ENCODE assay signal across 20 cellular contexts in genomic region chr1:176211395-176212165, GRCh38. TPM values are rescaled to one million over a fixed set of nuclear protein-coding genes. Genes with fewer than 3 reads are reported as not detected.
DNase-seq lines count a peak whose midpoint lies in the region; ATAC-seq and TF ChIP-seq lines count a peak whose summit lies in the region.
"Had no signal": no experiment of that assay in that cellular context is flagged by ENCODE, and none has a peak within 500 bp of the region (broad histone marks: within the 10 kb centered on the region; RNA-seq: fewer than 3 reads in every experiment).

No MANE protein-coding gene starts in this region.

- no peak overlapping the region for H3K4ac ChIP-seq in IMR-90 (ENCODE audit: low read depth, low read length)

- no peak overlapping the region for H2BK15ac ChIP-seq in IMR-90 (ENCODE audit: low read depth, low read length)

- H3K79me1 ChIP-seq in IMR-90 (ENCODE audit: low read depth in 1 of 2, low read length in 2 of 2): peaks cover 3 to 7% of the 10 kb centered on the region in 2 experiments; a peak in 2 of 4 replicates

- H3K9ac ChIP-seq in IMR-90 (ENCODE audit: low read depth, low read length): no peak overlapping the region

- H3K14ac ChIP-seq in IMR-90 (replicated peaks; ENCODE audit: low read depth, low read length): no peak overlapping the region

- H3K4me1 Mint-ChIP-seq in activated CD8-positive, alpha-beta T cell treated with anti-CD3 and anti-CD28 coated beads, Interleukin-2, amount 10 ng/mL, durations not matched to agents 7 days and 5 days (ENCODE audit: low read depth): no peaks in the 10 kb centered on the region

- no peak overlapping the region for H2AK5ac ChIP-seq in IMR-90 (ENCODE audit: low read depth, low read length)

- H3K4me1 ChIP-seq in IMR-90 (ENCODE audit: control insufficient read depth, insufficient read depth, low read length) (peaks cover 2% of the 10 kb centered on the region; the same call in 1 of the 2 replicates), transverse colon (peaks cover 0 to 17% (median 5%) of the 10 kb centered on the region in 4 donors)

- H3K27me3 Mint-ChIP-seq in activated CD8-positive, alpha-beta T cell treated with anti-CD3 and anti-CD28 coated beads, Interleukin-2, amount 10 ng/mL, durations not matched to agents 7 days and 5 days (ENCODE audit: low read depth): peaks cover 4% of the 10 kb centered on the region

- H3K4me3 ChIP-seq in IMR-90 (ENCODE audit: insufficient read depth, low read depth, low read length) (no peak overlapping the region), epithelial cell of esophagus (ENCODE audit: low read length) (no peak overlapping the region), transverse colon (no peak overlapping the region)
- H3K4me3 ChIP-seq: GM23338, upper lobe of right lung had no signal

- no peak overlapping the region for H4K91ac ChIP-seq in IMR-90 (ENCODE audit: insufficient read depth, low read depth, low read length)

- H3K27ac Mint-ChIP-seq in activated CD8-positive, alpha-beta T cell treated with anti-CD3 and anti-CD28 coated beads, Interleukin-2, amount 10 ng/mL, durations not matched to agents 7 days and 5 days: no peak overlapping the region
- H3K27ac Mint-ChIP-seq: activated CD4-positive, alpha-beta memory T cell treated with anti-CD3 and anti-CD28 coated beads, Interleukin-2, amount 10 ng/mL, durations not matched to agents 7 days and 5 days; activated naive CD8-positive, alpha-beta T cell; B cell; GM23338; memory B cell; stimulated activated naive CD8-positive, alpha-beta T cell treated with anti-CD3 and anti-CD28 coated beads, Interleukin-15, amount 100 ng/mL, for 72 hours had no signal

- dilution Hi-C loops in IMR-90 (cut with HindIII; ENCODE audit: low sequenced_read_pairs, unreplicated experiment): no loop called here

- TF ChIP-seq RAD21 in IMR-90 (IDR thresholded peaks at IDR 0.05; ENCODE audit: low read length): no peak

- no peak overlapping the region for H2BK20ac ChIP-seq in IMR-90 (ENCODE audit: low read depth, low read length)

- TF ChIP-seq EP300 in transverse colon (IDR thresholded peaks at IDR 0.05; ENCODE audit: low read depth): no peak

- in situ Hi-C loops in IMR-90 (cut with MboI; ENCODE audit: low sequenced_read_pairs) (no loop called here), transverse colon (cut with MboI; ENCODE audit: low pct_ligation_motif_present in 1 of 4, low pct_unique_long_range_greater_than_20kb in 1 of 4, low sequenced_read_pairs in 3 of 4) (no loop called here)

- intact Hi-C loops in IMR-90 (cut with micrococcal nuclease) (no loop called here), transverse colon (cut with DNase I; ENCODE audit: low total_unique reads) (no loop called here)

- H3K4me2 ChIP-seq in IMR-90 (ENCODE audit: low read depth, low read length): no peak overlapping the region
- H3K4me2 ChIP-seq: GM23338 had no signal

- H2BK5ac ChIP-seq in IMR-90 (ENCODE audit: low read depth, low read length, poor library complexity, severe bottlenecking): no peak overlapping the region

- H3K18ac ChIP-seq in IMR-90 (ENCODE audit: low read depth, low read length): no peak overlapping the region

- WGBS in IMR-90 (ENCODE audit: extremely low coverage in 2 of 2, insufficient read length in 1 of 2), 2 experiments: no CpG with 5 or more reads among the region's 1 CpG
- 50 to 55% methylated on average over 1 of the region's 1 CpG for WGBS in transverse colon (ENCODE audit: low coverage in 1 of 2), 2 donors

- H3K9me3 ChIP-seq in IMR-90 (ENCODE audit: control insufficient read depth, insufficient read depth, low read length): no peaks in the 10 kb centered on the region
- H3K9me3 ChIP-seq in transverse colon: no peaks in the 10 kb centered on the region
- H3K9me3 ChIP-seq: upper lobe of right lung had no signal

- no peak overlapping the region for H4K5ac ChIP-seq in IMR-90 (ENCODE audit: low read depth, low read length)

- H4K20me1 ChIP-seq in IMR-90 (ENCODE audit: insufficient read depth, low read length): no peaks in the 10 kb centered on the region

- no TSS peak for BruUV-seq in IMR-90 (replicated peaks; lab: Mats Ljungman, UMichigan)

- TF ChIP-seq CTCF in IMR-90 (conservative IDR thresholded peaks at IDR 0.05; ENCODE audit: low read depth, low read length) (no peak), epithelial cell of esophagus (IDR thresholded peaks at IDR 0.05; ENCODE audit: insufficient read depth, low read depth, low read length, missing control alignments) (no peak), transverse colon (IDR thresholded peaks at IDR 0.05) (no peak)

- no peaks in the 10 kb centered on the region for H3K9me1 ChIP-seq in IMR-90 (ENCODE audit: insufficient read depth, low read length)

- H3K23ac ChIP-seq in IMR-90 (ENCODE audit: low read depth, low read length): no peak overlapping the region

- H3K36me3 Mint-ChIP-seq in activated CD8-positive, alpha-beta T cell treated with anti-CD3 and anti-CD28 coated beads, Interleukin-2, amount 10 ng/mL, durations not matched to agents 7 days and 5 days (ENCODE audit: low read depth): peaks cover 2% of the 10 kb centered on the region

- H2AFZ ChIP-seq in IMR-90 (replicated peaks; ENCODE audit: low read length, poor library complexity): no peak overlapping the region
- H2AFZ ChIP-seq: GM23338 had no signal

- H3K27ac ChIP-seq in IMR-90 (ENCODE audit: insufficient read depth, low read length): no peak overlapping the region
- H3K27ac ChIP-seq in transverse colon: peak overlapping the region in 3 of 4 donors; percentile 1 to 50 (median 33)
- H3K27ac ChIP-seq: upper lobe of right lung had no signal

- TF ChIP-seq POLR2A in IMR-90 (IDR thresholded peaks at IDR 0.05; ENCODE audit: low read depth, low read length) (no peak), transverse colon (IDR thresholded peaks at IDR 0.05) (no peak)

- no peaks in the 10 kb centered on the region for H3K27me3 ChIP-seq in IMR-90 (ENCODE audit: control insufficient read depth, insufficient read depth, low read length)
- no peaks in the 10 kb centered on the region for H3K27me3 ChIP-seq in transverse colon
- H3K27me3 ChIP-seq: upper lobe of right lung had no signal

- no peaks in the 10 kb centered on the region for H3K9me3 Mint-ChIP-seq in activated CD8-positive, alpha-beta T cell treated with anti-CD3 and anti-CD28 coated beads, Interleukin-2, amount 10 ng/mL, durations not matched to agents 7 days and 5 days (ENCODE audit: insufficient read depth)
- H3K9me3 Mint-ChIP-seq: activated CD4-positive, alpha-beta memory T cell treated with anti-CD3 and anti-CD28 coated beads, Interleukin-2, amount 10 ng/mL, durations not matched to agents 7 days and 5 days; activated T-cell treated with anti-CD3 and anti-CD28 coated beads, Interleukin-2, amount 50 U/mL, for 4 hours; GM23338; memory B cell; stimulated activated naive CD8-positive, alpha-beta T cell treated with anti-CD3 and anti-CD28 coated beads, Interleukin-15, amount 100 ng/mL, for 72 hours had no signal

- no peak overlapping the region for H4K8ac ChIP-seq in IMR-90 (ENCODE audit: low read depth in 2 of 2, low read length in 2 of 2)

- no peak for ATAC-seq in IMR-90 (ENCODE audit: low read depth)
- ATAC-seq in HG03460 (IDR thresholded peaks at IDR 0.05; ENCODE audit: unreplicated experiment): no peak
- no peak for ATAC-seq in activated CD8-positive, alpha-beta T cell treated with anti-CD3 and anti-CD28 coated beads, Interleukin-2, amount 10 ng/mL, durations not matched to agents 7 days and 5 days
- ATAC-seq: activated T-cell treated with anti-CD3 and anti-CD28 coated beads, Interleukin-2, amount 50 U/mL, for 4 hours; GM23338; naive thymus-derived CD8-positive, alpha-beta T cell; stimulated activated naive CD8-positive, alpha-beta T cell treated with anti-CD3 and anti-CD28 coated beads, Interleukin-15, amount 100 ng/mL, for 72 hours; upper lobe of right lung had no signal

- POLR2A ChIA-PET in IMR-90 (lab: Charles Lee; ENCODE audit: unreplicated experiment): no interaction called here
- POLR2A ChIA-PET in activated CD8-positive, alpha-beta T cell treated with anti-CD3 and anti-CD28 coated beads, Interleukin-2, amount 10 ng/mL, durations not matched to agents 7 days and 5 days (lab: Charles Lee): interaction anchor here (0.6 kb wide), 1 partner anchor 65 kb away, joined by 3 read pairs; no protein-coding TSS in a partner anchor

- H2AK9ac ChIP-seq in IMR-90 (replicated peaks; ENCODE audit: low read depth, low read length, poor library complexity): no peak overlapping the region

- no peak overlapping the region for H3K56ac ChIP-seq in IMR-90 (ENCODE audit: extremely low read depth, insufficient read depth, low read length)

- DNase-seq in IMR-90 (no peak), OCI-M1 (lab: John Stamatoyannopoulos, UW) (peak; percentile 83), epithelial cell of esophagus (ENCODE audit: low read depth) (peak; percentile 54), transverse colon (no peak), hepatic stellate cell (ENCODE audit: low spot score) (no peak)
- DNase-seq in activated CD8-positive, alpha-beta T cell treated with anti-CD3 and anti-CD28 coated beads, Interleukin-2, amount 10 ng/mL, durations not matched to agents 7 days and 5 days: no peak
- DNase-seq: activated CD4-positive, alpha-beta memory T cell treated with anti-CD3 and anti-CD28 coated beads, Interleukin-2, amount 10 ng/mL, durations not matched to agents 7 days and 5 days; activated T-cell treated with anti-CD3 and anti-CD28 coated beads, Interleukin-2, amount 50 U/mL, for 4 hours; naive thymus-derived CD8-positive, alpha-beta T cell; NCI-H1930; posterior cingulate gyrus; stimulated activated CD4-positive, alpha-beta T cell treated with anti-CD3 and anti-CD28 coated beads, Interleukin-4, amount 100 ng/mL, for 1 hour; stimulated activated naive CD8-positive, alpha-beta T cell treated with anti-CD3 and anti-CD28 coated beads, Interleukin-15, amount 100 ng/mL, for 72 hours; T-helper 1 cell; upper lobe of right lung had no signal

- no peak overlapping the region for H2BK120ac ChIP-seq in IMR-90 (ENCODE audit: low read depth, low read length)

- no peak overlapping the region for H3K4me3 Mint-ChIP-seq in activated CD8-positive, alpha-beta T cell treated with anti-CD3 and anti-CD28 coated beads, Interleukin-2, amount 10 ng/mL, durations not matched to agents 7 days and 5 days
- H3K4me3 Mint-ChIP-seq: activated CD4-positive, alpha-beta memory T cell treated with anti-CD3 and anti-CD28 coated beads, Interleukin-2, amount 10 ng/mL, durations not matched to agents 7 days and 5 days; activated naive CD8-positive, alpha-beta T cell; activated T-cell treated with anti-CD3 and anti-CD28 coated beads, Interleukin-2, amount 50 U/mL, for 4 hours; B cell; GM23338; memory B cell; naive thymus-derived CD8-positive, alpha-beta T cell; stimulated activated naive CD8-positive, alpha-beta T cell treated with anti-CD3 and anti-CD28 coated beads, Interleukin-15, amount 100 ng/mL, for 72 hours had no signal

- CTCF ChIA-PET in IMR-90 (lab: Yijun Ruan, JAX): interaction anchor here (0.6 kb wide), 1 partner anchor 342 kb away, joined by 3 read pairs; no protein-coding TSS in a partner anchor
- CTCF ChIA-PET in activated CD8-positive, alpha-beta T cell treated with anti-CD3 and anti-CD28 coated beads, Interleukin-2, amount 10 ng/mL, durations not matched to agents 7 days and 5 days (lab: Charles Lee): no interaction called here

- H3K36me3 ChIP-seq in IMR-90 (ENCODE audit: control insufficient read depth, insufficient read depth, low read length) (no peaks in the 10 kb centered on the region), transverse colon (no peaks in the 10 kb centered on the region)
- H3K36me3 ChIP-seq: upper lobe of right lung had no signal

RNA-seq across cellular contexts. Expression of gene COP1, which starts 4.5 kb away (rescaled TPM):
- total RNA-seq in IMR-90 (2012; rRNA removed) (35.0 and 44.4 TPM in 2 replicates), transverse colon (100 to 1,000 TPM in 2 of 4 donors, 10 to 100 TPM in 2; 52.3 to 190 (median 109) TPM)
- 12.8 and 17.8 TPM in 2 replicates for polyA plus RNA-seq in IMR-90 (2012; rRNA removed)
- 4.6 and 5.4 TPM in 2 replicates for polyA plus RNA-seq in IMR-90 (2012; cell fraction: cytosol; rRNA removed)
- polyA plus RNA-seq in IMR-90 (2012; cell fraction: nucleus; rRNA removed; ENCODE audit: low replicate concordance): 3.6 and 10.8 TPM in 2 replicates
- 10 to 100 TPM; 41.7 to 48.3 TPM for total RNA-seq in activated CD8-positive, alpha-beta T cell treated with anti-CD3 and anti-CD28 coated beads, Interleukin-2, amount 10 ng/mL, durations not matched to agents 7 days and 5 days

Comparison
In these comparisons a context has a peak if more than half of its experiments do, and no peak if none do; other contexts are left out.
1. DNase-seq: peak in OCI-M1 (single experiment) and epithelial cell of esophagus (single experiment); none in IMR-90 (single experiment), transverse colon (single experiment), hepatic stellate cell (single experiment) and activated CD8-positive, alpha-beta T cell treated with anti-CD3 and anti-CD28 coated beads, Interleukin-2, amount 10 ng/mL, durations not matched to agents 7 days and 5 days (single experiment).